Comparison of ENCODE assay signal across 8 cellular contexts in genomic region chr6:108847738-108848115, GRCh38. TPM values are rescaled to one million over a fixed set of nuclear protein-coding genes. Genes with fewer than 3 reads are reported as not detected.
DNase-seq lines count a peak whose midpoint lies in the region; ATAC-seq, FAIRE-seq and TF ChIP-seq lines count a peak whose summit lies in the region.

No MANE protein-coding gene starts in this region.

- CTCF ChIA-PET in K562 (lab: Yijun Ruan, JAX; ENCODE audit: low intra/inter-chr PET ratio), result no interaction called here

- DNase-seq in cardiac muscle cell (ENCODE audit: low read depth in 1 of 2, low spot score in 1 of 2), result no peak
- no peak for DNase-seq in cardiac septum (ENCODE audit: low spot score)
- DNase-seq in K562 (ENCODE audit: extremely low read depth in 1 of 4, low spot score in 3 of 4), result no peak
- no peak for DNase-seq in lower lobe of right lung
- no peak for DNase-seq in uterus
- DNase-seq in NCI-H526 treated with DMSO at 0.1 percent for 48 hours (lab: John Stamatoyannopoulos, UW), result no peak
- DNase-seq in mesenteric fat pad (ENCODE audit: low spot score), result no peak

- no peaks in the 10 kb centered on the region for H3K9me1 ChIP-seq in K562 (ENCODE audit: control insufficient read depth, insufficient read depth, low read length)

- no peaks in the 10 kb centered on the region for H4K20me1 ChIP-seq in K562 (replicated peaks; ENCODE audit: control insufficient read depth, insufficient read depth, low read length)

- H3K4me2 ChIP-seq in K562 (ENCODE audit: insufficient read depth, low read length), result peak overlapping the region; percentile 85

- ATAC-seq in K562 (no peak; the same call in 2 of the 3 replicates), lower lobe of right lung (peak; percentile 4 to 5), HG03196 (IDR thresholded peaks at IDR 0.05; ENCODE audit: unreplicated experiment) (no peak)

- FAIRE-seq in K562 (lab: Jason Lieb, UNC), result no peak

- H3K4me3 ChIP-seq in cardiac muscle cell (peak overlapping the region; percentile 84), K562 (peak overlapping the region; percentile 64), lower lobe of right lung (peak overlapping the region; percentile 88), uterus (peak overlapping the region; percentile 63 to 74)

- no peaks in the 10 kb centered on the region for H3K9me3 ChIP-seq in cardiac muscle cell (ENCODE audit: low read depth)
- H3K9me3 ChIP-seq in K562 (replicated peaks; ENCODE audit: control insufficient read depth, insufficient read depth, low read depth, low read length), result no peaks in the 10 kb centered on the region
- no peaks in the 10 kb centered on the region for H3K9me3 ChIP-seq in lower lobe of right lung
- H3K9me3 ChIP-seq in uterus, result no peaks in the 10 kb centered on the region

- TF ChIP-seq EP300 in K562 (IDR thresholded peaks at IDR 0.05; ENCODE audit: low read length), result no peak

- intact Hi-C loops in cardiac septum (cut with DNase I), result loop anchor here (5.0 kb wide), 2 partner anchors 100 to 225 kb away; no protein-coding TSS in a partner anchor
- intact Hi-C loops in K562 (cut with micrococcal nuclease), result no loop called here
- intact Hi-C loops in lower lobe of right lung (cut with DNase I), result no loop called here
- intact Hi-C loops in uterus (cut with DNase I; ENCODE audit: low total_unique reads), result loop anchor here (10.0 kb wide), 1 partner anchor 247 kb away; the partner anchor contains the start of genes CEP57L1 and SESN1

- TF ChIP-seq CTCF in cardiac muscle cell (IDR thresholded peaks at IDR 0.05; ENCODE audit: low read depth, low read length), result no peak
- TF ChIP-seq CTCF in K562 (IDR thresholded peaks at IDR 0.05 in 2 of 3, conservative IDR thresholded peaks at IDR 0.05 in 1 of 3; ENCODE audit: insufficient read depth in 2 of 3, low read depth in 1 of 3, low read length in 3 of 3), result no peak
- no peak for TF ChIP-seq CTCF in lower lobe of right lung (IDR thresholded peaks at IDR 0.05)
- TF ChIP-seq CTCF in uterus (IDR thresholded peaks at IDR 0.05), result no peak

- no peaks in the 10 kb centered on the region for H3K36me3 ChIP-seq in cardiac muscle cell
- H3K36me3 ChIP-seq in K562 (ENCODE audit: control insufficient read depth, insufficient read depth, low read length), result no peaks in the 10 kb centered on the region
- no peaks in the 10 kb centered on the region for H3K36me3 ChIP-seq in lower lobe of right lung
- H3K36me3 ChIP-seq in uterus, result no peaks in the 10 kb centered on the region

- BruUV-seq in K562 (replicated peaks; lab: Mats Ljungman, UMichigan), result TSS peak; percentile 72

- H3K27me3 ChIP-seq in cardiac muscle cell (no peaks in the 10 kb centered on the region), K562 (ENCODE audit: control insufficient read depth in 2 of 2, insufficient read depth in 2 of 2, low read length in 2 of 2) (0 out of 5 replicates have a peak, but pooled peaks cover 0 to 5% of the 10 kb centered on the region in 2 experiments), lower lobe of right lung (ENCODE audit: low read depth) (no peaks in the 10 kb centered on the region), uterus (no peaks in the 10 kb centered on the region)

- H3K79me2 ChIP-seq in K562 (ENCODE audit: control insufficient read depth, insufficient read depth, low read length), result no peaks in the 10 kb centered on the region

- TF ChIP-seq POLR2A in K562 (conservative IDR thresholded peaks at IDR 0.05) (no peak), uterus (IDR thresholded peaks at IDR 0.05) (no peak)

- H3K4me1 ChIP-seq in cardiac muscle cell (ENCODE audit: low read depth) (peaks cover 13% of the 10 kb centered on the region), K562 (replicated peaks in 1 of 2; ENCODE audit: control insufficient read depth in 2 of 2, insufficient read depth in 2 of 2, low read length in 2 of 2) (peaks cover 5 to 9% of the 10 kb centered on the region in 2 experiments; a peak in 4 of 5 replicates), lower lobe of right lung (peaks cover 33% of the 10 kb centered on the region), uterus (no peaks in the 10 kb centered on the region)

- in situ Hi-C loops in K562 (cut with MboI), result no loop called here

- H3K27ac ChIP-seq in cardiac muscle cell (no peak overlapping the region), K562 (ENCODE audit: extremely low read depth, low read depth, low read length) (peak overlapping the region; percentile 29; the same call in 1 of the 3 replicates), lower lobe of right lung (peak overlapping the region; percentile 87), uterus (peak overlapping the region; percentile 75 to 79)

- H2AFZ ChIP-seq in K562 (ENCODE audit: low read depth, low read length), result peak overlapping the region; percentile 100

- H3K9ac ChIP-seq in K562 (ENCODE audit: insufficient read depth in 1 of 2, low read depth in 2 of 2, low read length in 2 of 2), result peak overlapping the region; percentile 55 to 90; a peak in 3 of 4 replicates

- POLR2A ChIA-PET in K562 (lab: Yijun Ruan, JAX), result interaction anchor here (0.6 to 2.4 kb wide), 3 partner anchors 289 to 940 kb away, joined by 3 to 12 read pairs (median 3); no protein-coding TSS in a partner anchor

- TF ChIP-seq RAD21 in K562 (CRISPR knock-in tag; conservative IDR thresholded peaks at IDR 0.05 in 1 of 2, IDR thresholded peaks at IDR 0.05 in 1 of 2), result no peak

- WGBS in K562 (ENCODE audit: insufficient coverage, low coverage, missing lambda C conversion rate), result 47% methylated on average over 12 of the region's 12 CpGs

TF ChIP-seq in K562, 482 proteins besides CTCF, POLR2A, EP300 and RAD21 (continues in another document):
- no peak for TF ChIP-seq U2AF2 (optimal IDR thresholded peaks at IDR 0.05; ENCODE audit: low read depth, low read length)
- TF ChIP-seq RBFOX2 (IDR thresholded peaks at IDR 0.05; ENCODE audit: low read depth, low read length), result no peak
- no peak for TF ChIP-seq SPI1 (IDR thresholded peaks at IDR 0.05; ENCODE audit: borderline replicate concordance, low read depth, low read length)
- 0 out of 2 replicates have a peak, but pooled peaks have one; percentile 29 for TF ChIP-seq TRIM25 (IDR thresholded peaks at IDR 0.05; ENCODE audit: borderline replicate concordance)
- peak; percentile 93 for TF ChIP-seq MBD1 (CRISPR knock-in tag; IDR thresholded peaks at IDR 0.05)

RNA-seq across cellular contexts. Expression of gene ARMC2, which starts 0.5 kb away (rescaled TPM):
- total RNA-seq in cardiac muscle cell (1.2 and 2.6 TPM in 2 replicates), cardiac septum (11.0 TPM), K562 (2014; rRNA removed) (0.14 and 0.69 TPM in 2 replicates), K562 (2014; rRNA removed; fragmentation: Illumina TruSeq; extraction: Trizol) (1.7 and 2.4 TPM in 2 replicates), K562 (2015; rRNA removed; fragmentation: Illumina TruSeq; extraction: Trizol) (1.2 and 1.6 TPM in 2 replicates), K562 (2021) (0.82 and 1.7 TPM in 2 replicates), lower lobe of right lung (10.8 TPM), uterus (10 to 100 TPM in 1 of 4 donors, 1 to 10 TPM in 2, not detected in 1; 5.1 to 15.1 (median 9.1) TPM), mesenteric fat pad (10.0 TPM)
- polyA plus RNA-seq in cardiac muscle cell (3.3 and 4.0 TPM in 2 replicates), K562 (2011; rRNA removed) (2.9 and 3.6 TPM in 2 replicates), K562 (2014; fragmentation: Illumina TruSeq; extraction: Trizol) (2.0 and 3.0 TPM in 2 replicates), K562 (2014; fragmentation: Nextera tagmentation; extraction: Ambion mirVana) (under 1 TPM; 0.39 to 0.71 TPM), K562 (2014; rRNA removed) (0.37 and 0.69 TPM in 2 replicates)
- total RNA-seq in K562 (2011; cell fraction: chromatin; rRNA removed; ENCODE audit: low replicate concordance), result 1.5 and 2.6 TPM in 2 replicates
- total RNA-seq in K562 (2011; cell fraction: nucleolus; rRNA removed), result 0.50 and 1.3 TPM in 2 replicates
- 0.92 and 1.1 TPM in 2 replicates for total RNA-seq in K562 (2011; cell fraction: nucleoplasm; rRNA removed)
- polyA plus RNA-seq in K562 (2011; cell fraction: cytosol; rRNA removed), result 0.99 and 1.1 TPM in 2 replicates
- polyA plus RNA-seq in K562 (2011; cell fraction: nucleus; rRNA removed), result 1.5 and 2.6 TPM in 2 replicates
- 1.0 and 1.6 TPM in 2 replicates for polyA plus RNA-seq in K562 (2012)
- polyA minus RNA-seq in K562 (2011; rRNA and poly(A)+ RNA removed), result 1.7 and 3.4 TPM in 2 replicates
- polyA minus RNA-seq in K562 (2011; cell fraction: cytosol; rRNA and poly(A)+ RNA removed), result 1.0 TPM in 1 of 2 replicates, not detected in the other
- polyA minus RNA-seq in K562 (2011; cell fraction: nucleus; rRNA and poly(A)+ RNA removed), result 0.13 and 4.0 TPM in 2 replicates

Comparison
In these comparisons a context has a peak if more than half of its experiments do, and no peak if none do; other contexts are left out.
1. ATAC-seq: peak in lower lobe of right lung (2 of 2); none in K562 (single experiment) and HG03196 (single experiment).
2. intact Hi-C loops: an anchor here in cardiac septum (5.0 kb wide) and uterus (10.0 kb wide); none called in K562 and lower lobe of right lung.
3. Peak in every context shown above with its lines, with median percentiles within 50 percentile points of each other: H3K4me3 ChIP-seq.